ENCODE assay signal across 1 cellular context in the genomic region with DNA sequence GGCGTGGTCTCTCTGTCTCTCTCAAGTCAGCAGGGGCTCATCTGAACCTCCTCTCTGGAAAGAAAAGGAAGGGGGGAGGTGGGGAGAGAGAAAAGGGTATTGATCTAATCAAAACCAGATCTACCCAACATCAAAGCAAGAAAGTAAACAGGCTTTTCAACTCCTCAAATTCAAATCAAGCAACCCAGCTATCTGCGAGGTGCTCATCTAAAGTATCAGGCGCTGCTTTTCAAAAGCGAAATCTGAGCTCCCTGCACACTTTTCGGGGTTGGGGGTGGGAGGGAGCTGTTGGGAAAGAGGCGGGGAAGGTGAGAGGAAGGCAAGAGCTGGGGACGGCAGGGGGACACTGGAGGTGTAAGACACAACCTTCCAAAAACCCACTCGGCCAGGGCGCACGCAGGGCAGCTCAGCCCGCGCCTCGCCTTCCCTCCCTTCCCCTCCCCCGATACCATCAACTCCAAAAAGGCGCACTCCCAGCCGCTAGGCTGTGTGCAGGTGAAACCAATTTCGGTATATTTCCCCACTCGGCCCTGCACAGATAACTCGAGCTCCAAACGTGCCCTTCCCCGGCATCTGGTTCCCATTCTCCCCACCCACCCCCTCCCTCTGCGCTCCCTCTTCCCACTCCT.
TF ChIP-seq lines count a peak whose summit lies in the region.

No MANE protein-coding gene starts in this region.

TF ChIP-seq in HepG2, 621 proteins besides CTCF, POLR2A, EP300 and RAD21 (continues in another document):
- TF ChIP-seq ZSCAN21 (CRISPR knock-in tag; IDR thresholded peaks at IDR 0.05; ENCODE audit: borderline replicate concordance) (no peak), ZSCAN25 (CRISPR knock-in tag; IDR thresholded peaks at IDR 0.05) (peak; percentile 74), BCL6 (CRISPR knock-in tag; IDR thresholded peaks at IDR 0.05) (0 out of 2 replicates have a peak, but pooled peaks have one; percentile 27), SRY (CRISPR knock-in tag; IDR thresholded peaks at IDR 0.05) (0 out of 2 replicates have a peak, but pooled peaks have one; percentile 20), ZBTB40 (IDR thresholded peaks at IDR 0.05) (no peak), ZBTB40 (CRISPR knock-in tag; IDR thresholded peaks at IDR 0.05) (peak; percentile 28; the same call in 1 of the 2 replicates), EED (CRISPR knock-in tag; IDR thresholded peaks at IDR 0.05) (no peak), NCOA1 (CRISPR knock-in tag; IDR thresholded peaks at IDR 0.05) (0 out of 2 replicates have a peak, but pooled peaks have one; percentile 16), ZNF24 (IDR thresholded peaks at IDR 0.05) (no peak), FOXO4 (CRISPR knock-in tag; conservative IDR thresholded peaks at IDR 0.05) (no peak), HMGXB4 (CRISPR knock-in tag; IDR thresholded peaks at IDR 0.05; ENCODE audit: borderline replicate concordance in 1 of 2, low read depth in 1 of 2) (0 out of 4 replicates have a peak, but pooled peaks have one; percentile 17 to 37), ZMYM3 (CRISPR knock-in tag; IDR thresholded peaks at IDR 0.05) (no peak), TCF7 (IDR thresholded peaks at IDR 0.05; ENCODE audit: low read depth) (peak; percentile 59), PHF5A (CRISPR knock-in tag; IDR thresholded peaks at IDR 0.05; ENCODE audit: low read depth, unreplicated experiment) (no peak), POLR2G (IDR thresholded peaks at IDR 0.05; ENCODE audit: low read depth, low read length) (peak; percentile 32; the same call in 1 of the 2 replicates), HNRNPK (IDR thresholded peaks at IDR 0.05; ENCODE audit: low read depth, low read length, poor library complexity, severe bottlenecking) (peak; percentile 24), FOXA3 (CRISPR knock-in tag; IDR thresholded peaks at IDR 0.05) (0 out of 2 replicates have a peak, but pooled peaks have one; percentile 10), ZNF792 (CRISPR knock-in tag; IDR thresholded peaks at IDR 0.05) (0 out of 2 replicates have a peak, but pooled peaks have one; percentile 34), AKAP8 (CRISPR knock-in tag; IDR thresholded peaks at IDR 0.05) (peak; percentile 61; the same call in 1 of the 2 replicates), SAP130 (CRISPR knock-in tag; IDR thresholded peaks at IDR 0.05; ENCODE audit: low read depth) (peak; percentile 29), ZNF235 (CRISPR knock-in tag; IDR thresholded peaks at IDR 0.05; ENCODE audit: borderline replicate concordance) (no peak), ZNF230 (CRISPR knock-in tag; IDR thresholded peaks at IDR 0.05) (0 out of 2 replicates have a peak, but pooled peaks have one; percentile 36), ZNF619 (CRISPR knock-in tag; IDR thresholded peaks at IDR 0.05) (no peak), ZKSCAN1 (IDR thresholded peaks at IDR 0.05; ENCODE audit: low read length) (no peak), PRMT3 (CRISPR knock-in tag; IDR thresholded peaks at IDR 0.05; ENCODE audit: borderline replicate concordance, low read depth) (no peak), BORCS8-MEF2B (CRISPR knock-in tag; IDR thresholded peaks at IDR 0.05) (no peak), KMT2A (CRISPR knock-in tag; IDR thresholded peaks at IDR 0.05) (peak; percentile 42; the same call in 1 of the 2 replicates), ZC3H4 (CRISPR knock-in tag; IDR thresholded peaks at IDR 0.05; ENCODE audit: borderline replicate concordance) (peak; percentile 64; the same call in 1 of the 2 replicates), YEATS4 (CRISPR knock-in tag; IDR thresholded peaks at IDR 0.05; ENCODE audit: borderline replicate concordance) (peak; percentile 54; the same call in 1 of the 2 replicates), NBN (conservative IDR thresholded peaks at IDR 0.05) (no peak), CBX5 (CRISPR knock-in tag; IDR thresholded peaks at IDR 0.05; ENCODE audit: borderline replicate concordance) (0 out of 2 replicates have a peak, but pooled peaks have one; percentile 27), ZFP62 (CRISPR knock-in tag; IDR thresholded peaks at IDR 0.05) (no peak), GATA4 (IDR thresholded peaks at IDR 0.05; ENCODE audit: borderline replicate concordance, low read depth) (no peak)
- TF ChIP-seq, protein P1, sequence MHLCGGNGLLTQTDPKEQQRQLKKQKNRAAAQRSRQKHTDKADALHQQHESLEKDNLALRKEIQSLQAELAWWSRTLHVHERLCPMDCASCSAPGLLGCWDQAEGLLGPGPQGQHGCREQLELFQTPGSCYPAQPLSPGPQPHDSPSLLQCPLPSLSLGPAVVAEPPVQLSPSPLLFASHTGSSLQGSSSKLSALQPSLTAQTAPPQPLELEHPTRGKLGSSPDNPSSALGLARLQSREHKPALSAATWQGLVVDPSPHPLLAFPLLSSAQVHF (CRISPR knock-in tag; IDR thresholded peaks at IDR 0.05), result no peak
- TF ChIP-seq, protein P2, sequence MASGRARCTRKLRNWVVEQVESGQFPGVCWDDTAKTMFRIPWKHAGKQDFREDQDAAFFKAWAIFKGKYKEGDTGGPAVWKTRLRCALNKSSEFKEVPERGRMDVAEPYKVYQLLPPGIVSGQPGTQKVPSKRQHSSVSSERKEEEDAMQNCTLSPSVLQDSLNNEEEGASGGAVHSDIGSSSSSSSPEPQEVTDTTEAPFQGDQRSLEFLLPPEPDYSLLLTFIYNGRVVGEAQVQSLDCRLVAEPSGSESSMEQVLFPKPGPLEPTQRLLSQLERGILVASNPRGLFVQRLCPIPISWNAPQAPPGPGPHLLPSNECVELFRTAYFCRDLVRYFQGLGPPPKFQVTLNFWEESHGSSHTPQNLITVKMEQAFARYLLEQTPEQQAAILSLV (CRISPR knock-in tag; IDR thresholded peaks at IDR 0.05; ENCODE audit: borderline replicate concordance), result 0 out of 2 replicates have a peak, but pooled peaks have one; percentile 10
- TF ChIP-seq, protein P3, sequence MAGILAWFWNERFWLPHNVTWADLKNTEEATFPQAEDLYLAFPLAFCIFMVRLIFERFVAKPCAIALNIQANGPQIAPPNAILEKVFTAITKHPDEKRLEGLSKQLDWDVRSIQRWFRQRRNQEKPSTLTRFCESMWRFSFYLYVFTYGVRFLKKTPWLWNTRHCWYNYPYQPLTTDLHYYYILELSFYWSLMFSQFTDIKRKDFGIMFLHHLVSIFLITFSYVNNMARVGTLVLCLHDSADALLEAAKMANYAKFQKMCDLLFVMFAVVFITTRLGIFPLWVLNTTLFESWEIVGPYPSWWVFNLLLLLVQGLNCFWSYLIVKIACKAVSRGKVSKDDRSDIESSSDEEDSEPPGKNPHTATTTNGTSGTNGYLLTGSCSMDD (CRISPR knock-in tag; IDR thresholded peaks at IDR 0.05), result no peak
- TF ChIP-seq, protein P4, sequence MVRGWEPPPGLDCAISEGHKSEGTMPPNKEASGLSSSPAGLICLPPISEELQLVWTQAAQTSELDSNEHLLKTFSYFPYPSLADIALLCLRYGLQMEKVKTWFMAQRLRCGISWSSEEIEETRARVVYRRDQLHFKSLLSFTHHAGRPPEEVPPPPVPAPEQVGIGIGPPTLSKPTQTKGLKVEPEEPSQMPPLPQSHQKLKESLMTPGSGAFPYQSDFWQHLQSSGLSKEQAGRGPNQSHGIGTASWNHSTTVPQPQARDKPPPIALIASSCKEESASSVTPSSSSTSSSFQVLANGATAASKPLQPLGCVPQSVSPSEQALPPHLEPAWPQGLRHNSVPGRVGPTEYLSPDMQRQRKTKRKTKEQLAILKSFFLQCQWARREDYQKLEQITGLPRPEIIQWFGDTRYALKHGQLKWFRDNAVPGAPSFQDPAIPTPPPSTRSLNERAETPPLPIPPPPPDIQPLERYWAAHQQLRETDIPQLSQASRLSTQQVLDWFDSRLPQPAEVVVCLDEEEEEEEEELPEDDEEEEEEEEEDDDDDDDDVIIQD (CRISPR knock-in tag; IDR thresholded peaks at IDR 0.05; ENCODE audit: low read depth), result no peak
